Comparison of ENCODE assay signal across 8 cellular contexts in genomic region chr16:17070882-17071592, GRCh38.
DNase-seq lines count a peak whose midpoint lies in the region; ATAC-seq and TF ChIP-seq lines count a peak whose summit lies in the region.

No MANE protein-coding gene starts in this region.

- peaks cover 14% of the 10 kb centered on the region for H3K27me3 ChIP-seq in Panc1 (ENCODE audit: control insufficient read depth, insufficient read depth, low read length)
- peaks cover 0 to 12% of the 10 kb centered on the region in 2 donors for H3K27me3 ChIP-seq in left lung

- no peaks in the 10 kb centered on the region for H3K36me3 Mint-ChIP-seq in activated T-helper 2 cell treated with anti-CD3 and anti-CD28 coated beads, Interferon-gamma antibody, Interleukin-2, Interleukin-4, amounts not matched to agents 10 μg/mL and 5 μg/mL and 100 μg/mL, durations not matched to agents 14 hours and 24 hours and 36 hours (ENCODE audit: low read depth)

- no peak overlapping the region for H3K27ac Mint-ChIP-seq in activated T-helper 2 cell treated with anti-CD3 and anti-CD28 coated beads, Interferon-gamma antibody, Interleukin-2, Interleukin-4, amounts not matched to agents 10 μg/mL and 5 μg/mL and 100 μg/mL, durations not matched to agents 14 hours and 24 hours and 36 hours

- peak; percentile 85 for DNase-seq in Ammon's horn (ENCODE audit: low spot score)
- no peak for DNase-seq in Panc1 (ENCODE audit: low read depth, low spot score)
- peak; percentile 41 for DNase-seq in activated T-helper 2 cell treated with anti-CD3 and anti-CD28 coated beads, Interferon-gamma antibody, Interleukin-2, Interleukin-4, amounts not matched to agents 10 μg/mL and 5 μg/mL and 100 μg/mL, durations not matched to agents 14 hours and 24 hours and 36 hours (ENCODE audit: low spot score)
- peak in 1 of 2 donors; percentile 78 for DNase-seq in left lung
- DNase-seq in stimulated activated CD8-positive, alpha-beta memory T cell treated with anti-CD3 and anti-CD28 coated beads, Interleukin-4, amount 100 ng/mL, for 48 hours: peak; percentile 80
- DNase-seq in posterior vena cava (ENCODE audit: low spot score): no peak

- POLR2A ChIA-PET in Panc1 (lab: Charles Lee): interaction anchor here (0.7 kb wide), 1 partner anchor 63 kb away, joined by 9 read pairs; no protein-coding TSS in a partner anchor

- H3K4me1 Mint-ChIP-seq in activated T-helper 2 cell treated with anti-CD3 and anti-CD28 coated beads, Interferon-gamma antibody, Interleukin-2, Interleukin-4, amounts not matched to agents 10 μg/mL and 5 μg/mL and 100 μg/mL, durations not matched to agents 14 hours and 24 hours and 36 hours (ENCODE audit: low read depth): peaks cover 15% of the 10 kb centered on the region

- no TSS peak for BruUV-seq in Panc1 (replicated peaks; lab: Mats Ljungman, UMichigan)

- H3K27me3 Mint-ChIP-seq in activated T-helper 2 cell treated with anti-CD3 and anti-CD28 coated beads, Interferon-gamma antibody, Interleukin-2, Interleukin-4, amounts not matched to agents 10 μg/mL and 5 μg/mL and 100 μg/mL, durations not matched to agents 14 hours and 24 hours and 36 hours (ENCODE audit: low read depth): peaks cover 4% of the 10 kb centered on the region

- no peaks in the 10 kb centered on the region for H3K36me3 ChIP-seq in Panc1 (ENCODE audit: control insufficient read depth, insufficient read depth, low read length)
- no peaks in the 10 kb centered on the region for H3K36me3 ChIP-seq in left lung

- TF ChIP-seq CTCF in Panc1 (IDR thresholded peaks at IDR 0.05) (no peak), left lung (IDR thresholded peaks at IDR 0.05) (no peak)

- peak; percentile 73 for ATAC-seq in GM19397 (IDR thresholded peaks at IDR 0.05; ENCODE audit: unreplicated experiment)
- ATAC-seq in HG03460 (IDR thresholded peaks at IDR 0.05; ENCODE audit: unreplicated experiment): peak; percentile 75
- ATAC-seq in Panc1: peak; percentile 45; the same call in 1 of the 2 replicates
- peak; percentile 63 for ATAC-seq in left lung

- H3K4me3 ChIP-seq in Panc1 (ENCODE audit: low read depth in 2 of 2, low read length in 2 of 2) (no peak overlapping the region), left lung (no peak overlapping the region)

- in situ Hi-C loops in Panc1 (cut with HindIII; ENCODE audit: low pct_unique_long_range_greater_than_20kb, low sequenced_read_pairs): loop anchor here (25.0 kb wide), 1 partner anchor 116 kb away; no protein-coding TSS in a partner anchor

- H3K27ac ChIP-seq in Panc1 (ENCODE audit: low read length) (no peak overlapping the region), left lung (no peak overlapping the region)

- H3K4me3 Mint-ChIP-seq in activated T-helper 2 cell treated with anti-CD3 and anti-CD28 coated beads, Interferon-gamma antibody, Interleukin-2, Interleukin-4, amounts not matched to agents 10 μg/mL and 5 μg/mL and 100 μg/mL, durations not matched to agents 14 hours and 24 hours and 36 hours (ENCODE audit: low read depth): peak overlapping the region; percentile 59

- H3K9me3 ChIP-seq in Panc1 (ENCODE audit: control insufficient read depth, insufficient read depth, low read depth, low read length): no peaks in the 10 kb centered on the region
- H3K9me3 ChIP-seq in left lung: no peaks in the 10 kb centered on the region

- intact Hi-C loops in Panc1 (cut with micrococcal nuclease; ENCODE audit: unreplicated experiment): no loop called here
- intact Hi-C loops in activated T-helper 2 cell treated with anti-CD3 and anti-CD28 coated beads, Interferon-gamma antibody, Interleukin-2, Interleukin-4, amounts not matched to agents 10 μg/mL and 5 μg/mL and 100 μg/mL, durations not matched to agents 14 hours and 24 hours and 36 hours (cut with micrococcal nuclease): no loop called here
- intact Hi-C loops in left lung (cut with DNase I): no loop called here
- intact Hi-C loops in posterior vena cava (cut with DNase I): no loop called here

- H3K4me1 ChIP-seq in Panc1 (ENCODE audit: control insufficient read depth, insufficient read depth, low read length): no peaks in the 10 kb centered on the region
- peaks cover 0 to 5% of the 10 kb centered on the region in 2 donors for H3K4me1 ChIP-seq in left lung

- CTCF ChIA-PET in Panc1 (lab: Charles Lee): no interaction called here

- H3K9me3 Mint-ChIP-seq in activated T-helper 2 cell treated with anti-CD3 and anti-CD28 coated beads, Interferon-gamma antibody, Interleukin-2, Interleukin-4, amounts not matched to agents 10 μg/mL and 5 μg/mL and 100 μg/mL, durations not matched to agents 14 hours and 24 hours and 36 hours: no peaks in the 10 kb centered on the region

Comparison
In these comparisons a context has a peak if more than half of its experiments do, and no peak if none do; other contexts are left out.
1. DNase-seq: peak in Ammon's horn (single experiment), activated T-helper 2 cell treated with anti-CD3 and anti-CD28 coated beads, Interferon-gamma antibody, Interleukin-2, Interleukin-4, amounts not matched to agents 10 μg/mL and 5 μg/mL and 100 μg/mL, durations not matched to agents 14 hours and 24 hours and 36 hours (single experiment) and stimulated activated CD8-positive, alpha-beta memory T cell treated with anti-CD3 and anti-CD28 coated beads, Interleukin-4, amount 100 ng/mL, for 48 hours (single experiment); none in Panc1 (single experiment) and posterior vena cava (single experiment).
2. Peak in every context shown above with its lines, with median percentiles within 50 percentile points of each other: ATAC-seq.